Comparison of ENCODE assay signal across 17 cellular contexts in the genomic region with DNA sequence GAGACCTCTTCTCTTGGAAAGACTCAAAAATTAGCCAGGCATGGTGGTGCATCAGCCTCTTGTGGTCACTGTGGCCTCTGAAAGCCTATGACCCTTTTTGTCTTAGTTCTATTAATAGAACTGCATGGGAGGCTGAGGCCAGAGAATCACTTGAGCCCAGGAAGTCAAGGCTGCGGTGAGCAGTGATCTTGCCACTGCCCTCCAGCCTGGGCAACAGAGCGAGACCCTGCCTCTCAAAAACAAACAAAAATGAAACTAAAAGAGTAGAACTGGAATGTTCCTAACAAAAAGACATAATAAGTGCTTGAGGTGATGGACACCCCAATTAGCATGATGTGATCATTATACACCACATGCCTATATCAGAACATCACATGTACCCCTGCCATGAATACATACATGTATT.
DNase-seq lines count a peak whose midpoint lies in the region; ATAC-seq and TF ChIP-seq lines count a peak whose summit lies in the region.
"Had no signal": no experiment of that assay in that cellular context is flagged by ENCODE, and none has a peak within 500 bp of the region (broad histone marks: within the 10 kb centered on the region; RNA-seq: fewer than 3 reads in every experiment).

No MANE protein-coding gene starts in this region.

- H3K36me3 Mint-ChIP-seq in T-cell = no peaks in the 10 kb centered on the region

- no peak overlapping the region for H2BK5ac ChIP-seq in mesenchymal stem cell (ENCODE audit: low read depth, low read length, poor library complexity, severe bottlenecking)

- no peak for DNase-seq in mesenchymal stem cell
- DNase-seq in T-cell = no peak
- no peak for DNase-seq in foreskin fibroblast
- no peak for DNase-seq in NCI-H82 (lab: John Stamatoyannopoulos, UW)
- DNase-seq in NCI-H146 (lab: John Stamatoyannopoulos, UW) = no peak
- DNase-seq: anterior cingulate cortex; glutamatergic neuron; HFFc6; NCI-H1694 treated with DMSO at 0.1 percent for 48 hours; stimulated activated CD4-positive, alpha-beta T cell treated with anti-CD3 and anti-CD28 coated beads, Interleukin-2, amount 100 ng/mL, for 24 hours; stimulated activated naive CD4-positive, alpha-beta T cell had no signal

- no peak overlapping the region for H2BK120ac ChIP-seq in mesenchymal stem cell (ENCODE audit: low read depth, low read length)

- peak overlapping the region in 1 of 2 experiments; percentile 73 for H2BK12ac ChIP-seq in mesenchymal stem cell (ENCODE audit: low read length in 2 of 2)

- H2AFZ ChIP-seq in mesenchymal stem cell (ENCODE audit: low read depth, low read length) = no peak overlapping the region

- no peak overlapping the region for H3K23ac ChIP-seq in mesenchymal stem cell (ENCODE audit: low read length in 2 of 2)

- POLR2A ChIA-PET in T-cell (lab: Charles Lee) = no interaction called here

- no peaks in the 10 kb centered on the region for H3K9me3 Mint-ChIP-seq in T-cell
- H3K9me3 Mint-ChIP-seq: HFFc6 had no signal

- no peak overlapping the region for H2AK5ac ChIP-seq in mesenchymal stem cell (ENCODE audit: low read length, severe bottlenecking)

- TF ChIP-seq CTCF in foreskin fibroblast (IDR thresholded peaks at IDR 0.05; ENCODE audit: low read depth, low read length) = no peak

- H3K9me3 ChIP-seq in mesenchymal stem cell (ENCODE audit: control insufficient read depth, low read length) = no peaks in the 10 kb centered on the region

- ATAC-seq in GM18502 (IDR thresholded peaks at IDR 0.05; ENCODE audit: poor library complexity, unreplicated experiment) (peak; percentile 56), GM21423 (IDR thresholded peaks at IDR 0.05; ENCODE audit: unreplicated experiment) (peak; percentile 70), HG03442 (IDR thresholded peaks at IDR 0.05; ENCODE audit: unreplicated experiment) (peak; percentile 51), T-cell (replicated peaks in 1 of 4) (no peak)

- peak overlapping the region in 1 of 2 experiments; percentile 17 for H3K18ac ChIP-seq in mesenchymal stem cell (ENCODE audit: low read depth in 1 of 2, low read length in 2 of 2)

- peaks cover 11% of the 10 kb centered on the region for H3K4me1 ChIP-seq in mesenchymal stem cell (ENCODE audit: control insufficient read depth, insufficient read depth, low read depth, low read length)

- 67% methylated on average over 1 of the region's 2 CpGs for WGBS in mesenchymal stem cell

- H3K4me2 ChIP-seq in mesenchymal stem cell (ENCODE audit: low read length, poor library complexity, severe bottlenecking) = no peak overlapping the region

- peak overlapping the region; percentile 54 for H2BK15ac ChIP-seq in mesenchymal stem cell (ENCODE audit: low read depth, poor library complexity, severe bottlenecking)

- no peak overlapping the region for H3K27ac ChIP-seq in mesenchymal stem cell (ENCODE audit: low read length, poor library complexity, severe bottlenecking)
- H3K27ac ChIP-seq: C4-2B, SK-N-MC, VCaP had no signal

- H3K4me3 ChIP-seq in mesenchymal stem cell (ENCODE audit: insufficient read depth in 1 of 2, low read depth in 1 of 2, low read length in 2 of 2) (no peak overlapping the region), foreskin fibroblast (ENCODE audit: low read depth in 1 of 2, low read length in 2 of 2) (no peak overlapping the region)
- H3K4me3 ChIP-seq: SK-N-MC had no signal

- CTCF ChIA-PET in T-cell (lab: Charles Lee) = no interaction called here

- H3K14ac ChIP-seq in mesenchymal stem cell (ENCODE audit: low read length in 2 of 2) = no peak overlapping the region

- H4K91ac ChIP-seq in mesenchymal stem cell (ENCODE audit: low read length) = no peak overlapping the region

- peaks cover 0 to 4% of the 10 kb centered on the region in 2 experiments for H3K27me3 ChIP-seq in mesenchymal stem cell (ENCODE audit: control insufficient read depth in 1 of 2, insufficient read depth in 1 of 2, low read length in 2 of 2)

- H3K4me3 Mint-ChIP-seq in T-cell = no peak overlapping the region
- H3K4me3 Mint-ChIP-seq: HFFc6 had no signal

- no peaks in the 10 kb centered on the region for H3K4me1 Mint-ChIP-seq in T-cell

- H4K8ac ChIP-seq in mesenchymal stem cell (ENCODE audit: low read length) = no peak overlapping the region

- no peaks in the 10 kb centered on the region for H3K79me1 ChIP-seq in mesenchymal stem cell (replicated peaks; ENCODE audit: low read length, poor library complexity, severe bottlenecking)

- no peak overlapping the region for H3K27ac Mint-ChIP-seq in T-cell
- H3K27ac Mint-ChIP-seq: HFFc6 had no signal

- H3K9ac ChIP-seq in mesenchymal stem cell (ENCODE audit: low read length) = no peak overlapping the region

- peak overlapping the region in 1 of 2 experiments; percentile 32 for H3K4ac ChIP-seq in mesenchymal stem cell (ENCODE audit: low read depth in 1 of 2, low read length in 2 of 2)

- H3K27me3 Mint-ChIP-seq in T-cell = no peaks in the 10 kb centered on the region

- H3K36me3 ChIP-seq in mesenchymal stem cell (ENCODE audit: control insufficient read depth in 1 of 2, insufficient read depth in 2 of 2, low read depth in 1 of 2, low read length in 2 of 2) = no peaks in the 10 kb centered on the region

Comparison
In these comparisons a context has a peak if more than half of its experiments do, and no peak if none do; other contexts are left out.
1. ATAC-seq: peak in GM18502 (single experiment), GM21423 (single experiment) and HG03442 (single experiment); none in T-cell (0 of 4).